1 cellular context compared by ENCODE assay signal in the genomic region with DNA sequence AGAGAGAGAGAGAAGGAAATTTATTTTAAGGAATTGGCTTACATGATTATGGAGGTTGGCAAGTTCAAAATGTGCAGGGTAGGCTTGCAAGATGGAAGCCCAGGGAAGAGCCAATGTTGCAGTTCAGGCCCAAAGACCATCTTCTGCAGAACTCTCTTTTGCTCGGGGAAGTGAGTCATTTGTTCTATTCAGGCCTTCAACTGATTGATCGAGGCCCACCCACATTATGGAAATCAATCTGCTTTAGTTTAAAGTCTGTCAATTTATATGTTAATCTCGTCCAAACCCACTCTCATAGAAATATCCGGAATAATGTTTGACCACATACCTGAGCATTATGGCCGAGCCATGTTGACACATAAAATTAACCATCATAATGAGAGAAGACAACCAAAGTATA.
TF ChIP-seq lines count a peak whose summit lies in the region.

No MANE protein-coding gene starts in this region.

TF ChIP-seq in K562, 482 proteins besides CTCF, POLR2A, EP300 and RAD21 (continued from another document):
- no peak for TF ChIP-seq SP1 (CRISPR knock-in tag; IDR thresholded peaks at IDR 0.05)
- no peak for TF ChIP-seq XRCC4 (IDR thresholded peaks at IDR 0.05; ENCODE audit: extremely low read depth, insufficient read depth, insufficient read length)
- TF ChIP-seq ZNF197 (CRISPR knock-in tag; IDR thresholded peaks at IDR 0.05; ENCODE audit: low read depth) = no peak
- TF ChIP-seq, protein P1, sequence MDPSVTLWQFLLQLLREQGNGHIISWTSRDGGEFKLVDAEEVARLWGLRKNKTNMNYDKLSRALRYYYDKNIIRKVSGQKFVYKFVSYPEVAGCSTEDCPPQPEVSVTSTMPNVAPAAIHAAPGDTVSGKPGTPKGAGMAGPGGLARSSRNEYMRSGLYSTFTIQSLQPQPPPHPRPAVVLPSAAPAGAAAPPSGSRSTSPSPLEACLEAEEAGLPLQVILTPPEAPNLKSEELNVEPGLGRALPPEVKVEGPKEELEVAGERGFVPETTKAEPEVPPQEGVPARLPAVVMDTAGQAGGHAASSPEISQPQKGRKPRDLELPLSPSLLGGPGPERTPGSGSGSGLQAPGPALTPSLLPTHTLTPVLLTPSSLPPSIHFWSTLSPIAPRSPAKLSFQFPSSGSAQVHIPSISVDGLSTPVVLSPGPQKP (CRISPR knock-in tag; IDR thresholded peaks at IDR 0.05) = no peak
- peak; percentile 96 for TF ChIP-seq ZNF134 (CRISPR knock-in tag; conservative IDR thresholded peaks at IDR 0.05)
